8 cellular contexts compared by ENCODE assay signal in the genomic region with DNA sequence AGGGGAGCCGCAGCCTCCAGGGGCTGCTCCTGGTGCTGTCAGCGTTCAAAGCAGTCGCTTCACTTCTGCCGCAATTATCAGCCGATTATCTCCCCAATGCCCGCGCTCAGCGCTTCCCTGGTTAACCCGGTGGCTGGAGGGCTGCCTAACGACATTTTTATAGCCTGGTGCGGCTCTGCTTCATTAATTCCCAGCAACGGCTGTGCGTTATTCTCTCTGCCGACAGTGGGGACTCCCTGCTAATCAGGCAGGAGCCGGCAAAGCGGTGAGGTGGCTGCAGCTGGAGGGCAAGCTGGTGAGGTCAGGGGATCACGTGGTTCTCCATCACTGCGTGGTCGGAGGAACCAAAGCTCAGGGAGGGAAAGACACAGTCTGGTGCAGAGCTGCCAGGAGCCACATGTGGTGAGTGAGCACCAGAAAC.
A peak's percentile ranks its signal among the peaks of the same experiment; 100 is the strongest.
DNase-seq lines count a peak whose midpoint lies in the region; ATAC-seq and TF ChIP-seq lines count a peak whose summit lies in the region.

No MANE protein-coding gene starts in this region.

- H3K27me3 Mint-ChIP-seq in type B pancreatic cell, result peaks cover 31% of the 10 kb centered on the region

- peak overlapping the region; percentile 19 for H3K27ac Mint-ChIP-seq in type B pancreatic cell

- no peaks in the 10 kb centered on the region for H3K9me3 Mint-ChIP-seq in type B pancreatic cell

- peaks cover 8% of the 10 kb centered on the region for H3K4me1 Mint-ChIP-seq in type B pancreatic cell (ENCODE audit: unreplicated experiment)

- intact Hi-C loops in left colon (cut with DNase I, micrococcal nuclease), result no loop called here

- peak overlapping the region; percentile 46 for H3K4me3 Mint-ChIP-seq in type B pancreatic cell

- no peaks in the 10 kb centered on the region for H3K36me3 Mint-ChIP-seq in type B pancreatic cell

- peak; percentile 55 for DNase-seq in AG20443 (ENCODE audit: low spot score)
- DNase-seq in NCI-H524 (lab: John Stamatoyannopoulos, UW), result peak; percentile 91 to 95
- DNase-seq in globus pallidus (ENCODE audit: low spot score), result peak; percentile 7
- no peak for DNase-seq in type B pancreatic cell (ENCODE audit: extremely low spot score, unreplicated experiment)
- no peak for DNase-seq in LoVo (ENCODE audit: low spot score)
- DNase-seq in activated CD8-positive, alpha-beta memory T cell treated with anti-CD3 and anti-CD28 coated beads, Interleukin-2, amount 50 U/mL, for 4 hours, result no peak
- no peak for DNase-seq in left colon

- peak; percentile 58 for ATAC-seq in GM21786 (IDR thresholded peaks at IDR 0.05; ENCODE audit: unreplicated experiment)
- ATAC-seq in left colon, result no peak

- TF ChIP-seq CTCF in type B pancreatic cell (conservative IDR thresholded peaks at IDR 0.05), result no peak

Comparison
In these comparisons a context has a peak if more than half of its experiments do, and no peak if none do; other contexts are left out.
1. DNase-seq: peak in AG20443 (single experiment), NCI-H524 (2 of 2) and globus pallidus (single experiment); none in type B pancreatic cell (single experiment), LoVo (single experiment), activated CD8-positive, alpha-beta memory T cell treated with anti-CD3 and anti-CD28 coated beads, Interleukin-2, amount 50 U/mL, for 4 hours (single experiment) and left colon (0 of 2).